ENCODE assay signal across 11 cellular contexts in the genomic region with DNA sequence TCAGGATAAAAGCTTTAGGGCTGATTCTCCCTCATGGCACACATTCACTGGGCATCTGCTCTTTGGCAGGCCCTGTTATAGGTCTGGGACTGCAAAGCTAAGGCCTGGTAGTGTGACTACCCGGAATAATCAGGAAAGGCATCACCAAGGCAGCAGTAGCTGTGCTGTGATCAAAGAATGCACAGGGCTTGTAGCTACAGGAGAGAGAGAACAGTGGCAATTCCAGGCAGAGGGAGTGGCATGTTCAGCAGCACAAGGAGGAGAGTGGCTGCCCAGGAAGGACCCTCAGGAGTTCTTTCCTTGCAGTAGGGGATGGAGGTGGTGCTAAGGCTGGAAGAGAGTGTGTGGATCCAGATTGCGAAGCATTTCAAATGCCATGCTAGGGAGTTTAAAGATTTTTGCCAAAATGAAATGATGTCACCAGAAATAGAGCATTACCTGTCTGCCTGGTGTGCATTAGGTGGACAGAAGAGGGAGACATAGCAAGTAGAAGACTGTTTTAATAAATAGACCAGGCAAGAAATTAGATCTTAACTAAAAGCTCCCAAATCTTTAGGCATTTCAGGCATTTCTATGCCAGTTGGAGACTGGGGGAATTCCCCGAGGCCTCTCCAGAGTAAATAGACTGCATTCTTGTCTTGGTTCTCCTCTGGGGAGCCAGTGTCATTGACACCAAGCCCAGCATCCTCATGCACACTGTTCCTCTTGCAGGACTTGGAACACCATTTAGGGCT.
DNase-seq lines count a peak whose midpoint lies in the region; ATAC-seq, FAIRE-seq and TF ChIP-seq lines count a peak whose summit lies in the region.
"Had no signal": no experiment of that assay in that cellular context is flagged by ENCODE, and none has a peak within 500 bp of the region (broad histone marks: within the 10 kb centered on the region; RNA-seq: fewer than 3 reads in every experiment).

No MANE protein-coding gene starts in this region.

- H3K79me2 ChIP-seq in keratinocyte (ENCODE audit: control insufficient read depth, insufficient read depth, low read length): no peaks in the 10 kb centered on the region

- H3K27me3 ChIP-seq in keratinocyte (ENCODE audit: control insufficient read depth, extremely low read depth, insufficient read depth, low read length): no peaks in the 10 kb centered on the region

- peak; percentile 16 for DNase-seq in AG04449 (ENCODE audit: low read depth, low spot score)
- DNase-seq in astrocyte of the hippocampus (ENCODE audit: low read depth, low spot score): peak; percentile 66
- DNase-seq in keratinocyte (ENCODE audit: low read depth, low spot score): no peak
- no peak for DNase-seq in GF-D8 (lab: John Stamatoyannopoulos, UW)
- DNase-seq: DMS79 treated with DMSO at 0.1 percent for 48 hours, NCI-H1417 treated with DMSO at 0.1 percent for 48 hours had no signal

- POLR2A ChIA-PET in AG04449 (lab: Yijun Ruan, JAX) (no interaction called here), HEK293 (lab: Yijun Ruan, JAX) (no interaction called here)

- CTCF ChIA-PET in AG04449 (lab: Yijun Ruan, JAX): interaction anchor here (0.6 to 7.0 kb wide), 18 partner anchors 10 to 283 kb away, joined by 3 to 107 read pairs (median 4); no protein-coding TSS in a partner anchor
- CTCF ChIA-PET in HEK293 (lab: Yijun Ruan, JAX): interaction anchor here (0.7 to 2.1 kb wide), 15 partner anchors 10 to 259 kb away, joined by 3 to 13 read pairs (median 5); no protein-coding TSS in a partner anchor

- no peak overlapping the region for H3K27ac ChIP-seq in HEK293 (ENCODE audit: extremely low read depth, low read depth, low read length)
- no peak overlapping the region for H3K27ac ChIP-seq in keratinocyte (ENCODE audit: control insufficient read depth, insufficient read depth, low read length)

- H3K9me1 ChIP-seq in keratinocyte (ENCODE audit: control insufficient read depth, extremely low read depth, insufficient read depth, low read length): no peaks in the 10 kb centered on the region

- H4K20me1 ChIP-seq in keratinocyte (ENCODE audit: control insufficient read depth, extremely low read depth, insufficient read depth, low read length): peaks cover 3% of the 10 kb centered on the region

- ATAC-seq in HG03439 (IDR thresholded peaks at IDR 0.05; ENCODE audit: unreplicated experiment) (no peak), GM18505 (IDR thresholded peaks at IDR 0.05; ENCODE audit: unreplicated experiment) (no peak), HG02840 (IDR thresholded peaks at IDR 0.05; ENCODE audit: low FRiP score, unreplicated experiment) (no peak)

- FAIRE-seq in keratinocyte (lab: Jason Lieb, UNC): no peak
- FAIRE-seq: colon had no signal

- H3K9me3 ChIP-seq in HEK293 (ENCODE audit: control insufficient read depth, insufficient read depth, low read depth, low read length) (no peaks in the 10 kb centered on the region), keratinocyte (ENCODE audit: control insufficient read depth, low read depth, low read length) (no peaks in the 10 kb centered on the region)

- H3K4me1 ChIP-seq in HEK293 (ENCODE audit: control insufficient read depth, insufficient read depth, low read length): no peaks in the 10 kb centered on the region
- no peaks in the 10 kb centered on the region for H3K4me1 ChIP-seq in keratinocyte (ENCODE audit: control insufficient read depth, extremely low read depth, insufficient read depth, low read length)

- H3K36me3 ChIP-seq in HEK293 (ENCODE audit: control insufficient read depth in 2 of 2, insufficient read depth in 1 of 2, low read length in 2 of 2) (peaks cover 3 to 82% of the 10 kb centered on the region in 2 experiments; a peak in 1 of 3 replicates), keratinocyte (ENCODE audit: control insufficient read depth in 2 of 2, extremely low read depth in 1 of 2, insufficient read depth in 2 of 2, low read length in 2 of 2) (peaks cover 29 to 32% of the 10 kb centered on the region in 2 experiments)

- TF ChIP-seq POLR2A in GM18505 (IDR thresholded peaks at IDR 0.05; ENCODE audit: borderline replicate concordance, extremely low read depth, insufficient read depth, insufficient read length): no peak

- H2AFZ ChIP-seq in keratinocyte (ENCODE audit: control insufficient read depth, low read length): no peak overlapping the region

- no peak overlapping the region for H3K4me2 ChIP-seq in keratinocyte (ENCODE audit: control insufficient read depth, extremely low read depth, insufficient read depth, low read depth, low read length)

- dilution Hi-C loops in keratinocyte (cut with MboI; ENCODE audit: extremely low pct_ligation_motif_present, low sequenced_read_pairs): no loop called here

- TF ChIP-seq CTCF in AG04449 (IDR thresholded peaks at IDR 0.05; ENCODE audit: insufficient read depth, low read length, missing control alignments) (peak; percentile 17), HEK293 (tag by site-specific recombination; IDR thresholded peaks at IDR 0.05) (0 out of 2 replicates have a peak, but pooled peaks have one; percentile 18), keratinocyte (optimal IDR thresholded peaks at IDR 0.05 in 1 of 3, IDR thresholded peaks at IDR 0.05 in 1 of 3, conservative IDR thresholded peaks at IDR 0.05 in 1 of 3; ENCODE audit: extremely low read depth in 1 of 3, insufficient read depth in 2 of 3, low read length in 3 of 3) (peak in 2 of 3 experiments; percentile 41 to 44)

- no peak overlapping the region for H3K4me3 ChIP-seq in AG04449 (ENCODE audit: low read depth, low read length)
- no peak overlapping the region for H3K4me3 ChIP-seq in HEK293 (ENCODE audit: low read depth, low read length)
- no peak overlapping the region for H3K4me3 ChIP-seq in keratinocyte (ENCODE audit: control insufficient read depth in 2 of 3, extremely low read depth in 1 of 3, insufficient read depth in 2 of 3, low read depth in 1 of 3, low read length in 3 of 3)

- H3K9ac ChIP-seq in keratinocyte (ENCODE audit: control insufficient read depth, extremely low read depth, insufficient read depth, low read length): no peak overlapping the region

TF ChIP-seq in HEK293, 187 proteins besides CTCF, POLR2A, EP300 and RAD21:
- TF ChIP-seq ZNF792 (tag by site-specific recombination; IDR thresholded peaks at IDR 0.05): no peak
- TF ChIP-seq YY1 (tag by site-specific recombination; IDR thresholded peaks at IDR 0.05): no peak
- no peak for TF ChIP-seq ZNF433 (tag by site-specific recombination; IDR thresholded peaks at IDR 0.05; ENCODE audit: low read depth)
- TF ChIP-seq, protein P1, sequence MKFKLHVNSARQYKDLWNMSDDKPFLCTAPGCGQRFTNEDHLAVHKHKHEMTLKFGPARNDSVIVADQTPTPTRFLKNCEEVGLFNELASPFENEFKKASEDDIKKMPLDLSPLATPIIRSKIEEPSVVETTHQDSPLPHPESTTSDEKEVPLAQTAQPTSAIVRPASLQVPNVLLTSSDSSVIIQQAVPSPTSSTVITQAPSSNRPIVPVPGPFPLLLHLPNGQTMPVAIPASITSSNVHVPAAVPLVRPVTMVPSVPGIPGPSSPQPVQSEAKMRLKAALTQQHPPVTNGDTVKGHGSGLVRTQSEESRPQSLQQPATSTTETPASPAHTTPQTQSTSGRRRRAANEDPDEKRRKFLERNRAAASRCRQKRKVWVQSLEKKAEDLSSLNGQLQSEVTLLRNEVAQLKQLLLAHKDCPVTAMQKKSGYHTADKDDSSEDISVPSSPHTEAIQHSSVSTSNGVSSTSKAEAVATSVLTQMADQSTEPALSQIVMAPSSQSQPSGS (tag by site-specific recombination; IDR thresholded peaks at IDR 0.05; ENCODE audit: low read depth): peak; percentile 58; the same call in 1 of the 2 replicates
- no peak for TF ChIP-seq ZNF558 (tag by site-specific recombination; IDR thresholded peaks at IDR 0.05)
- no peak for TF ChIP-seq SALL2 (tag by site-specific recombination; IDR thresholded peaks at IDR 0.05; ENCODE audit: borderline replicate concordance)
- TF ChIP-seq ZNF654 (tag by site-specific recombination; IDR thresholded peaks at IDR 0.05; ENCODE audit: low read depth): peak; percentile 10; the same call in 1 of the 2 replicates
- no peak for TF ChIP-seq ZNF155 (tag by site-specific recombination; IDR thresholded peaks at IDR 0.05)

Comparison
In these comparisons a context has a peak if more than half of its experiments do, and no peak if none do; other contexts are left out.
1. DNase-seq: peak in AG04449 (single experiment) and astrocyte of the hippocampus (single experiment); none in keratinocyte (single experiment) and GF-D8 (single experiment).
2. Peak in every context shown above with its lines, with median percentiles within 50 percentile points of each other: CTCF ChIP-seq.